ENCODE assay signal across 30 cellular contexts in the genomic region with DNA sequence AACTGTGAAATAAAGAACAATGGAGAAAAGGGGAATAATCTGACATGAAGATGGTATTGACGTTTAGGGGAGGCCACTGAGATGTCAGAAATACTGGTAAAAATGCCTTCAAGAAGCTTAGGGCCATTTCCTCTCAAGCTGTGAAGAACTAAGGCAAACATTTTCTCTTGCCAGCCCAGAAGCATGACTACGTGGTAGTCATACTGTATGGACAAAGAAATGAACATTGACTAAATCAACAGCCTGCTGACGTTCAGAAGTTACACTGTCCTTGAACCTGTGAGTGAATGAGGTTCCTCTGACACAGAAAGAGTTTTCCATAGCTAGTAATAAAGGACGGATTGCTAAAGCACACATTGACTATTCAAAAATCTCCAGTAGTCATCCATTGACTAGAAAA.
DNase-seq lines count a peak whose midpoint lies in the region; ATAC-seq, FAIRE-seq and TF ChIP-seq lines count a peak whose summit lies in the region.
"Had no signal": no experiment of that assay in that cellular context is flagged by ENCODE, and none has a peak within 500 bp of the region (broad histone marks: within the 10 kb centered on the region; RNA-seq: fewer than 3 reads in every experiment).

No MANE protein-coding gene starts in this region.

- H3K27me3 Mint-ChIP-seq in astrocyte (ENCODE audit: low read depth, unreplicated experiment): no peaks in the 10 kb centered on the region

- no peaks in the 10 kb centered on the region for H3K79me2 ChIP-seq in astrocyte (ENCODE audit: insufficient read depth, low read length)

- H4K20me1 ChIP-seq in astrocyte (ENCODE audit: insufficient read depth, low read length): no peaks in the 10 kb centered on the region

- peaks cover 14% of the 10 kb centered on the region for H3K4me1 ChIP-seq in astrocyte (ENCODE audit: insufficient read depth, low read length)
- no peaks in the 10 kb centered on the region for H3K4me1 ChIP-seq in upper lobe of right lung
- H3K4me1 ChIP-seq: testis had no signal

- TF ChIP-seq CTCF in astrocyte (IDR thresholded peaks at IDR 0.05; ENCODE audit: insufficient read depth, low read depth, low read length) (no peak), upper lobe of right lung (IDR thresholded peaks at IDR 0.05) (no peak)

- no peak overlapping the region for H2AFZ ChIP-seq in astrocyte (ENCODE audit: low read depth, low read length)

- H3K4me3 ChIP-seq in astrocyte (ENCODE audit: insufficient read depth, low read depth, low read length) (no peak overlapping the region), upper lobe of right lung (no peak overlapping the region)
- H3K4me3 ChIP-seq: spleen, testis had no signal

- peaks cover 36% of the 10 kb centered on the region for H3K4me1 Mint-ChIP-seq in astrocyte (ENCODE audit: low read depth, unreplicated experiment)
- H3K4me1 Mint-ChIP-seq: activated CD4-positive, alpha-beta T cell treated with anti-CD3 and anti-CD28 coated beads for 36 hours had no signal

- no peak overlapping the region for H3K27ac Mint-ChIP-seq in astrocyte (ENCODE audit: unreplicated experiment)
- H3K27ac Mint-ChIP-seq: activated CD4-positive, alpha-beta T cell treated with anti-CD3 and anti-CD28 coated beads for 36 hours; activated CD8-positive, alpha-beta T cell treated with anti-CD3 and anti-CD28 coated beads, Interleukin-2, amount 10 ng/mL, durations not matched to agents 7 days and 5 days; activated naive CD4-positive, alpha-beta T cell treated with anti-CD3 and anti-CD28 coated beads for 36 hours; stimulated activated naive CD8-positive, alpha-beta T cell treated with anti-CD3 and anti-CD28 coated beads, Interleukin-15, Interleukin-2, amounts not matched to agents 100 ng/mL and 50 ng/mL, for 24 hours had no signal

- H3K27ac ChIP-seq in astrocyte (ENCODE audit: low read depth, low read length) (no peak overlapping the region), upper lobe of right lung (no peak overlapping the region)
- H3K27ac ChIP-seq: 22Rv1, epithelial cell of prostate, testis had no signal

- in situ Hi-C loops in G401 (cut with HindIII; ENCODE audit: low sequenced_read_pairs): no loop called here

- no peaks in the 10 kb centered on the region for H3K36me3 ChIP-seq in astrocyte (ENCODE audit: insufficient read depth, low read length)
- no peaks in the 10 kb centered on the region for H3K36me3 ChIP-seq in upper lobe of right lung
- H3K36me3 ChIP-seq: spleen had no signal

- H3K9me3 ChIP-seq in astrocyte (ENCODE audit: insufficient read depth, low read depth, low read length) (no peaks in the 10 kb centered on the region), upper lobe of right lung (no peaks in the 10 kb centered on the region)
- H3K9me3 ChIP-seq: spleen, testis had no signal

- no peaks in the 10 kb centered on the region for H3K36me3 Mint-ChIP-seq in astrocyte (ENCODE audit: low read depth, unreplicated experiment)

- H3K4me3 Mint-ChIP-seq in astrocyte (ENCODE audit: unreplicated experiment): no peak overlapping the region
- H3K4me3 Mint-ChIP-seq: activated CD4-positive, alpha-beta T cell treated with anti-CD3 and anti-CD28 coated beads for 36 hours; activated CD8-positive, alpha-beta T cell treated with anti-CD3 and anti-CD28 coated beads, Interleukin-2, amount 10 ng/mL, durations not matched to agents 7 days and 5 days; activated naive CD4-positive, alpha-beta T cell treated with anti-CD3 and anti-CD28 coated beads for 36 hours; stimulated activated naive CD8-positive, alpha-beta T cell treated with anti-CD3 and anti-CD28 coated beads, Interleukin-15, Interleukin-2, amounts not matched to agents 100 ng/mL and 50 ng/mL, for 24 hours had no signal

- FAIRE-seq in astrocyte (lab: Jason Lieb, UNC): peak; percentile 70
- FAIRE-seq: GM18507, urothelium cell line had no signal

- no peak overlapping the region for H3K9ac ChIP-seq in astrocyte (ENCODE audit: low read length)

- intact Hi-C loops in upper lobe of right lung (cut with DNase I): no loop called here

- no peaks in the 10 kb centered on the region for H3K9me3 Mint-ChIP-seq in astrocyte (ENCODE audit: unreplicated experiment)
- H3K9me3 Mint-ChIP-seq: activated naive CD4-positive, alpha-beta T cell treated with anti-CD3 and anti-CD28 coated beads for 36 hours; stimulated activated naive CD8-positive, alpha-beta T cell treated with anti-CD3 and anti-CD28 coated beads, Interleukin-15, Interleukin-2, amounts not matched to agents 100 ng/mL and 50 ng/mL, for 24 hours had no signal

- peak; percentile 2 for DNase-seq in DMS53 (lab: John Stamatoyannopoulos, UW)
- no peak for DNase-seq in DMS53 treated with DMSO at 0.1 percent for 48 hours (lab: John Stamatoyannopoulos, UW; ENCODE audit: unreplicated experiment)
- peak; percentile 27 for DNase-seq in astrocyte (ENCODE audit: low read depth)
- peak; percentile 84 for DNase-seq in iris pigment epithelial cell (ENCODE audit: low read depth)
- no peak for DNase-seq in upper lobe of right lung
- DNase-seq in HT-29 (ENCODE audit: low spot score): no peak
- no peak for DNase-seq in G401 (ENCODE audit: low spot score)
- DNase-seq in NCI-H774 (lab: John Stamatoyannopoulos, UW): no peak
- DNase-seq: activated CD4-positive, alpha-beta T cell treated with anti-CD3 and anti-CD28 coated beads for 36 hours; activated CD8-positive, alpha-beta T cell treated with anti-CD3 and anti-CD28 coated beads, Interleukin-2, amount 10 ng/mL, durations not matched to agents 7 days and 5 days; activated naive CD4-positive, alpha-beta T cell treated with anti-CD3 and anti-CD28 coated beads for 36 hours; Calu3; DND-41; effector CD4-positive, alpha-beta T cell; mesendoderm; NCI-H187; NCI-H2171 treated with DMSO at 0.1 percent for 48 hours; NCI-H526 treated with DMSO at 0.1 percent for 48 hours; posterior cingulate gyrus; right cardiac atrium; SHP77; spleen; stimulated activated CD8-positive, alpha-beta memory T cell treated with anti-CD3 and anti-CD28 coated beads, Interleukin-4, amount 100 ng/mL, for 48 hours; testis had no signal

- peak; percentile 29 for ATAC-seq in upper lobe of right lung
- ATAC-seq: activated CD4-positive, alpha-beta T cell treated with anti-CD3 and anti-CD28 coated beads for 36 hours; activated CD8-positive, alpha-beta T cell treated with anti-CD3 and anti-CD28 coated beads, Interleukin-2, amount 10 ng/mL, durations not matched to agents 7 days and 5 days; HCT116; right cardiac atrium had no signal

- no peak overlapping the region for H3K4me2 ChIP-seq in astrocyte (ENCODE audit: low read length)

- H3K27me3 ChIP-seq in astrocyte (ENCODE audit: insufficient read depth, low read length) (no peaks in the 10 kb centered on the region), upper lobe of right lung (no peaks in the 10 kb centered on the region)
- H3K27me3 ChIP-seq: spleen, testis had no signal

Comparison
In these comparisons a context has a peak if more than half of its experiments do, and no peak if none do; other contexts are left out.
1. DNase-seq: peak in DMS53 (single experiment), astrocyte (single experiment) and iris pigment epithelial cell (single experiment); none in DMS53 treated with DMSO at 0.1 percent for 48 hours (single experiment), upper lobe of right lung (single experiment), HT-29 (single experiment), G401 (single experiment) and NCI-H774 (single experiment).